11 cellular contexts compared by ENCODE assay signal in genomic region chr14:67636361-67636919, GRCh38. TPM values are rescaled to one million over a fixed set of nuclear protein-coding genes. Genes with fewer than 3 reads are reported as not detected.
DNase-seq lines count a peak whose midpoint lies in the region; ATAC-seq, FAIRE-seq and TF ChIP-seq lines count a peak whose summit lies in the region.
"Had no signal": no experiment of that assay in that cellular context is flagged by ENCODE, and none has a peak within 500 bp of the region (broad histone marks: within the 10 kb centered on the region; RNA-seq: fewer than 3 reads in every experiment).

No MANE protein-coding gene starts in this region.

- CTCF ChIA-PET in WTC11 (lab: Charles Lee) = interaction anchor here (1.0 to 1.4 kb wide), 4 partner anchors 18 to 209 kb away, joined by 3 to 4 read pairs (median 4); partner anchors contain the start of gene PIGH

- ATAC-seq in WTC11 (no peak), T-helper 17 cell (no peak), HG03520 (IDR thresholded peaks at IDR 0.05; ENCODE audit: unreplicated experiment) (no peak)

- peak; percentile 38 for FAIRE-seq in GM12892 (lab: Jason Lieb, UNC)

- H3K27me3 Mint-ChIP-seq in WTC11 (ENCODE audit: low read depth) = no peaks in the 10 kb centered on the region
- no peaks in the 10 kb centered on the region for H3K27me3 Mint-ChIP-seq in neural crest cell (ENCODE audit: low read depth)
- H3K27me3 Mint-ChIP-seq in T-helper 17 cell = peaks cover 8% of the 10 kb centered on the region
- H3K27me3 Mint-ChIP-seq: naive B cell had no signal

- no peak overlapping the region for H3K4me3 Mint-ChIP-seq in WTC11
- no peak overlapping the region for H3K4me3 Mint-ChIP-seq in neural crest cell
- no peak overlapping the region for H3K4me3 Mint-ChIP-seq in T-helper 17 cell
- H3K4me3 Mint-ChIP-seq: naive B cell had no signal

- H3K9me3 Mint-ChIP-seq in WTC11 (no peaks in the 10 kb centered on the region; the same call in 1 of the 2 replicates), neural crest cell (no peaks in the 10 kb centered on the region)
- H3K9me3 Mint-ChIP-seq: naive B cell had no signal

- no peak overlapping the region for H3K27ac Mint-ChIP-seq in WTC11
- peak overlapping the region; percentile 19 for H3K27ac Mint-ChIP-seq in neural crest cell (ENCODE audit: unreplicated experiment)
- H3K27ac Mint-ChIP-seq in T-helper 17 cell = no peak overlapping the region

- POLR2A ChIA-PET in WTC11 (lab: Charles Lee) = no interaction called here

- peaks cover 5% of the 10 kb centered on the region for H3K36me3 Mint-ChIP-seq in WTC11
- H3K36me3 Mint-ChIP-seq in neural crest cell (ENCODE audit: low read depth) = peaks cover 5% of the 10 kb centered on the region
- peaks cover 8% of the 10 kb centered on the region for H3K36me3 Mint-ChIP-seq in T-helper 17 cell (ENCODE audit: low read depth)

- no peaks in the 10 kb centered on the region for H3K9me3 ChIP-seq in T-helper 17 cell (ENCODE audit: control insufficient read depth, low read length, poor library complexity, severe bottlenecking)

- no peaks in the 10 kb centered on the region for H3K4me1 Mint-ChIP-seq in WTC11
- H3K4me1 Mint-ChIP-seq in neural crest cell = no peaks in the 10 kb centered on the region
- H3K4me1 Mint-ChIP-seq in T-helper 17 cell = peaks cover 2% of the 10 kb centered on the region

- no peak for TF ChIP-seq POLR2A in GM12892 (IDR thresholded peaks at IDR 0.05; ENCODE audit: low read depth, low read length)

- TF ChIP-seq CTCF in WTC11 (IDR thresholded peaks at IDR 0.05) = no peak
- no peak for TF ChIP-seq CTCF in neural crest cell (conservative IDR thresholded peaks at IDR 0.05)

- DNase-seq in GM12892 (ENCODE audit: insufficient read length) = no peak
- DNase-seq in KBM-7 = peak; percentile 13
- DNase-seq in WTC11 (ENCODE audit: low spot score) = no peak
- no peak for DNase-seq in neural crest cell (ENCODE audit: low read depth, low spot score)
- DNase-seq in iPS-NIHi11 (ENCODE audit: low spot score) = no peak
- no peak for DNase-seq in SW 1271 (lab: John Stamatoyannopoulos, UW)
- no peak for DNase-seq in T-helper 17 cell
- DNase-seq: activated naive CD4-positive, alpha-beta T cell treated with Interleukin-2 at 50 U/mL for 16 hours; KG1; naive B cell had no signal

- in situ Hi-C loops in KBM-7 (cut with MboI; ENCODE audit: low pct_unique_long_range_greater_than_20kb, low sequenced_read_pairs) = no loop called here

TF ChIP-seq in WTC11, 78 proteins besides CTCF, POLR2A, EP300 and RAD21:
- TF ChIP-seq, protein P1, sequence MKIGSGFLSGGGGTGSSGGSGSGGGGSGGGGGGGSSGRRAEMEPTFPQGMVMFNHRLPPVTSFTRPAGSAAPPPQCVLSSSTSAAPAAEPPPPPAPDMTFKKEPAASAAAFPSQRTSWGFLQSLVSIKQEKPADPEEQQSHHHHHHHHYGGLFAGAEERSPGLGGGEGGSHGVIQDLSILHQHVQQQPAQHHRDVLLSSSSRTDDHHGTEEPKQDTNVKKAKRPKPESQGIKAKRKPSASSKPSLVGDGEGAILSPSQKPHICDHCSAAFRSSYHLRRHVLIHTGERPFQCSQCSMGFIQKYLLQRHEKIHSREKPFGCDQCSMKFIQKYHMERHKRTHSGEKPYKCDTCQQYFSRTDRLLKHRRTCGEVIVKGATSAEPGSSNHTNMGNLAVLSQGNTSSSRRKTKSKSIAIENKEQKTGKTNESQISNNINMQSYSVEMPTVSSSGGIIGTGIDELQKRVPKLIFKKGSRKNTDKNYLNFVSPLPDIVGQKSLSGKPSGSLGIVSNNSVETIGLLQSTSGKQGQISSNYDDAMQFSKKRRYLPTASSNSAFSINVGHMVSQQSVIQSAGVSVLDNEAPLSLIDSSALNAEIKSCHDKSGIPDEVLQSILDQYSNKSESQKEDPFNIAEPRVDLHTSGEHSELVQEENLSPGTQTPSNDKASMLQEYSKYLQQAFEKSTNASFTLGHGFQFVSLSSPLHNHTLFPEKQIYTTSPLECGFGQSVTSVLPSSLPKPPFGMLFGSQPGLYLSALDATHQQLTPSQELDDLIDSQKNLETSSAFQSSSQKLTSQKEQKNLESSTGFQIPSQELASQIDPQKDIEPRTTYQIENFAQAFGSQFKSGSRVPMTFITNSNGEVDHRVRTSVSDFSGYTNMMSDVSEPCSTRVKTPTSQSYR (CRISPR knock-in tag; IDR thresholded peaks at IDR 0.05) = no peak
- TF ChIP-seq GABPB1 (CRISPR knock-in tag; IDR thresholded peaks at IDR 0.05) (peak; percentile 76), TP53 (CRISPR knock-in tag; IDR thresholded peaks at IDR 0.05) (no peak), ATF1 (CRISPR knock-in tag; IDR thresholded peaks at IDR 0.05) (no peak), GTF2I (CRISPR knock-in tag; conservative IDR thresholded peaks at IDR 0.05) (no peak), FOXK1 (CRISPR knock-in tag; IDR thresholded peaks at IDR 0.05) (no peak)
- TF ChIP-seq, protein P2, sequence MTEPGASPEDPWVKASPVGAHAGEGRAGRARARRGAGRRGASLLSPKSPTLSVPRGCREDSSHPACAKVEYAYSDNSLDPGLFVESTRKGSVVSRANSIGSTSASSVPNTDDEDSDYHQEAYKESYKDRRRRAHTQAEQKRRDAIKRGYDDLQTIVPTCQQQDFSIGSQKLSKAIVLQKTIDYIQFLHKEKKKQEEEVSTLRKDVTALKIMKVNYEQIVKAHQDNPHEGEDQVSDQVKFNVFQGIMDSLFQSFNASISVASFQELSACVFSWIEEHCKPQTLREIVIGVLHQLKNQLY (CRISPR knock-in tag; IDR thresholded peaks at IDR 0.05) = no peak

RNA-seq across cellular contexts. Expression of gene ARG2, which starts 16.7 kb away (rescaled TPM):
- 3.3 TPM for polyA plus RNA-seq in GM12892 (2012; ENCODE audit: missing spikeins)
- total RNA-seq in WTC11 (2021) (29.8 to 38.5 TPM (median 33.0 TPM) in 3 replicates), neural crest cell (19.1 and 22.2 TPM in 2 replicates), T-helper 17 cell (1 to 10 TPM; 5.1 to 5.2 TPM)

RNA-seq across cellular contexts. Expression of gene PIGH, which starts 36.4 kb away (rescaled TPM):
- 17.6 TPM for polyA plus RNA-seq in GM12892 (2012; ENCODE audit: missing spikeins)
- 6.6 to 7.8 TPM (median 6.8 TPM) in 3 replicates for total RNA-seq in WTC11 (2021)
- 19.9 and 23.0 TPM in 2 replicates for total RNA-seq in neural crest cell
- 10 to 100 TPM; 34.2 to 39.1 TPM for total RNA-seq in T-helper 17 cell

RNA-seq across cellular contexts. Expression of gene VTI1B, which starts 38.0 kb away (rescaled TPM):
- polyA plus RNA-seq in GM12892 (2012; ENCODE audit: missing spikeins) = 52.8 TPM
- total RNA-seq in WTC11 (2021) (108 to 133 TPM (median 123 TPM) in 3 replicates), neural crest cell (103 and 112 TPM in 2 replicates), T-helper 17 cell (10 to 100 TPM; 41.2 to 48.1 TPM)

RNA-seq across cellular contexts. Expression of gene RDH11, which starts 59.1 kb away (rescaled TPM):
- polyA plus RNA-seq in GM12892 (2012; ENCODE audit: missing spikeins) = 45.1 TPM
- 103 to 114 TPM (median 110 TPM) in 3 replicates for total RNA-seq in WTC11 (2021)
- 78.4 and 79.9 TPM in 2 replicates for total RNA-seq in neural crest cell
- 10 to 100 TPM; 23.4 to 34.4 TPM for total RNA-seq in T-helper 17 cell
